8 cellular contexts compared by ENCODE assay signal in genomic region chr12:56157201-56158028, GRCh38. TPM values are rescaled to one million over a fixed set of nuclear protein-coding genes. Genes with fewer than 3 reads are reported as not detected.
DNase-seq lines count a peak whose midpoint lies in the region; FAIRE-seq and TF ChIP-seq lines count a peak whose summit lies in the region.

No MANE protein-coding gene starts in this region.

- H3K9me3 Mint-ChIP-seq in endothelial cell (ENCODE audit: unreplicated experiment): no peaks in the 10 kb centered on the region

- peaks cover 52% of the 10 kb centered on the region for H3K36me3 Mint-ChIP-seq in endothelial cell (ENCODE audit: low read depth, unreplicated experiment)

- no peak for FAIRE-seq in HTR-8/SVneo (lab: Jason Lieb, UNC)

- peak; percentile 26 for TF ChIP-seq CTCF in GM20000 (IDR thresholded peaks at IDR 0.05; ENCODE audit: extremely low read depth, missing control alignments)
- TF ChIP-seq CTCF in endothelial cell (IDR thresholded peaks at IDR 0.05; ENCODE audit: unreplicated experiment): peak; percentile 70

- H3K4me1 Mint-ChIP-seq in endothelial cell (ENCODE audit: unreplicated experiment): peaks cover 58% of the 10 kb centered on the region

- peak overlapping the region; percentile 100 for H3K27ac Mint-ChIP-seq in endothelial cell (ENCODE audit: unreplicated experiment)

- DNase-seq in COLO668 (lab: John Stamatoyannopoulos, UW; ENCODE audit: unreplicated experiment) (peak; percentile 69), GM20000 (ENCODE audit: low spot score) (peak; percentile 75), HTR-8/SVneo (ENCODE audit: insufficient read length, low spot score) (peak; percentile 74), NOMO-1 treated with DMSO at 0.1 percent for 48 hours (lab: John Stamatoyannopoulos, UW; ENCODE audit: unreplicated experiment) (peak; percentile 86), endothelial cell (ENCODE audit: low spot score) (peak; percentile 85), midbrain (lab: John Stamatoyannopoulos, UW) (peak; percentile 70)
- DNase-seq in activated CD8-positive, alpha-beta memory T cell treated with anti-CD3 and anti-CD28 coated beads, Interleukin-2, amount 50 U/mL, for 24 hours (ENCODE audit: extremely low read depth): peak; percentile 10
- DNase-seq in stimulated activated CD8-positive, alpha-beta memory T cell treated with anti-CD3 and anti-CD28 coated beads, Interleukin-2, amount 100 ng/mL, for 1 hour (ENCODE audit: low read depth in 2 of 2): peak; percentile 11 to 27

- peak overlapping the region; percentile 89 for H3K4me3 Mint-ChIP-seq in endothelial cell (ENCODE audit: unreplicated experiment)

- peaks cover 49% of the 10 kb centered on the region for H3K27me3 Mint-ChIP-seq in endothelial cell (ENCODE audit: unreplicated experiment)

RNA-seq across cellular contexts. Expression of gene MYL6, which starts 0.7 kb away (rescaled TPM):
- 2,481 TPM for total RNA-seq in endothelial cell (ENCODE audit: unreplicated experiment)

RNA-seq across cellular contexts. Expression of gene MYL6B, which starts 5.0 kb away (rescaled TPM):
- 170 TPM for total RNA-seq in endothelial cell (ENCODE audit: unreplicated experiment)

RNA-seq across cellular contexts. Expression of gene ESYT1, which starts 29.3 kb away (rescaled TPM):
- total RNA-seq in endothelial cell (ENCODE audit: unreplicated experiment): 302 TPM

RNA-seq across cellular contexts. Expression of gene SMARCC2, which starts 31.9 kb away (rescaled TPM):
- total RNA-seq in endothelial cell (ENCODE audit: unreplicated experiment): 105 TPM

RNA-seq across cellular contexts. Expression of gene ZC3H10, which starts 39.3 kb away (rescaled TPM):
- total RNA-seq in endothelial cell (ENCODE audit: unreplicated experiment): 10.4 TPM

Comparison
In these comparisons a context has a peak if more than half of its experiments do, and no peak if none do; other contexts are left out.
1. Peak in every context shown above with its lines: DNase-seq.
2. DNase-seq: peak in every context shown above with its lines; median percentile 86 in NOMO-1 treated with DMSO at 0.1 percent for 48 hours; 85 in endothelial cell; 75 in GM20000; 74 in HTR-8/SVneo; 70 in midbrain; 69 in COLO668; 19 in stimulated activated CD8-positive, alpha-beta memory T cell treated with anti-CD3 and anti-CD28 coated beads, Interleukin-2, amount 100 ng/mL, for 1 hour; 10 in activated CD8-positive, alpha-beta memory T cell treated with anti-CD3 and anti-CD28 coated beads, Interleukin-2, amount 50 U/mL, for 24 hours.